9 cellular contexts compared by ENCODE assay signal in genomic region chr2:123606631-123607030, GRCh38.
"Had no signal": no experiment of that assay in that cellular context is flagged by ENCODE, and none has a peak within 500 bp of the region (broad histone marks: within the 10 kb centered on the region; RNA-seq: fewer than 3 reads in every experiment).

No MANE protein-coding gene starts in this region.

- H3K4me3 Mint-ChIP-seq: HFFc6 had no signal

- H3K9ac ChIP-seq: GM23248 had no signal

- H2AFZ ChIP-seq: GM23248 had no signal

- H3K9me3 ChIP-seq: HAP-1 had no signal

- H3K4me1 ChIP-seq: HAP-1 had no signal

- H3K36me3 ChIP-seq: HAP-1 had no signal

- FAIRE-seq: HTR-8/SVneo, K562 had no signal

- H3K4me3 ChIP-seq: GM23248, HAP-1, K562 had no signal

- DNase-seq: GM23248, GOT3, H7, HFFc6, IMR-90 had no signal

- H3K27ac Mint-ChIP-seq: HFFc6 had no signal

- ATAC-seq: HCT116, K562 had no signal

- H3K27ac ChIP-seq: GM23248 had no signal
